8 cellular contexts compared by ENCODE assay signal in the genomic region with DNA sequence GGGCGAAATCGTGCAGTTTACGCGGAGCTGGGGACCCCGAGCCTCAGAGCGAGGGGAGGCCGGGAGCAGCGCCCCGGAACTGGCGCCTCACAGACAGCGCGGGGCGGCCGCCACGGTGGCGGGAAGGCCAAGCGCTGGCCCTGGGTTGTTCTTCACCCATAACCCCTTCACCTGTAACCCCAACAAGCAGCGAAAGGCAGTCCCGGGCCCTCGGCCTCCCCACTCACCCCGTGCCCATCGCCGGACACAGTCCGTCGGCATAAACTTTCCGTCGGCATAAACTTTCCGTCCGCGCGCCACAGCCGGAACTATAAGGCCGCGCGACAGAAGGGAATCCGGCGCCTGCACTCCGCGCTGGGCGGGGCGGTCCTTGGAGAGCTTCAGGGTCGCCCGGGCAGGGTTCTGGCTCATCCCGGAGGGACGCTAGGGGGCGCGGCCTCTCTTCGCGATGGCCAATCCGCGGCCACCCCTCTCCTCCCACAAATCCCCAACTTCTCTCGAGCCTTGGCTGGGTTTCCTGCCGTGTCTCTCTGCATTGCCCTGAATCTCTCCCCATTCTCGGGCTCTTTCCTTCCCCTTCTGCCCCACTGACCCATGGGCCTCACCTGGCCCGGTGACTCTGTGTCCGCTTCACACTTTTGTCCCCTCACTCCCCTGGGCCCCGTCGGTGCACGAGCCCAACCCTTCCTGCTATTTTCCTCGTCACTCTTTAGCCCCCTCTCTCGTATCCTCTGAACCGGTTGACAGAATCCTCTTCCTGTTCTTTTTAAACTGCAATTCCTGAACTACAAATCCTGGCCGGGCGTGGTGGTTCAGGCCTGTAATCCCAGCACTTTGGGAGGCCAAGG. TPM values are rescaled to one million over a fixed set of nuclear protein-coding genes. Genes with fewer than 3 reads are reported as not detected.
DNase-seq lines count a peak whose midpoint lies in the region; ATAC-seq and TF ChIP-seq lines count a peak whose summit lies in the region.

Gene INTS14, minus strand, starts transcription at position 261 of the 848 bp plus-strand sequence. CDS start 3,751 bp downstream, outside the sequence.

- H4K20me1 ChIP-seq in hepatocyte (ENCODE audit: insufficient read depth, poor library complexity, severe bottlenecking) = no peaks in the 10 kb centered on the region

- ATAC-seq in GM18511 (IDR thresholded peaks at IDR 0.05; ENCODE audit: unreplicated experiment) (peak; percentile 97), HG03039 (IDR thresholded peaks at IDR 0.05; ENCODE audit: unreplicated experiment) (peak; percentile 92)

- H3K27me3 ChIP-seq in hepatocyte = no peaks in the 10 kb centered on the region

- peak within 1 kb of the TSS; percentile 82 for H3K4me2 ChIP-seq in hepatocyte

- H2AFZ ChIP-seq in hepatocyte = peak within 1 kb of the TSS; percentile 96

- H3K4me3 ChIP-seq in hepatocyte = peak within 1 kb of the TSS; percentile 48

- peaks cover 55% of the 10 kb centered on the region for H3K79me2 ChIP-seq in hepatocyte

- H3K9me3 ChIP-seq in hepatocyte (ENCODE audit: low read depth) = no peaks in the 10 kb centered on the region

- peak; percentile 85 for TF ChIP-seq CTCF in 22Rv1 (IDR thresholded peaks at IDR 0.05)
- peak; percentile 71 for TF ChIP-seq CTCF in hepatocyte (IDR thresholded peaks at IDR 0.05; ENCODE audit: poor library complexity)

- DNase-seq in NCI-H2081 (lab: John Stamatoyannopoulos, UW) (peak; percentile 97 to 98), T1000 (lab: John Stamatoyannopoulos, UW) (peak; percentile 92), astrocyte of the hippocampus (ENCODE audit: low read depth, low spot score) (peak; percentile 99), hepatocyte (ENCODE audit: low spot score) (peak; percentile 99), retina (peak; percentile 98)

- no peaks in the 10 kb centered on the region for H3K9me2 ChIP-seq in hepatocyte (replicated peaks; ENCODE audit: insufficient read depth)

- under 1% methylated on average over 64 of the region's 64 CpGs for WGBS in hepatocyte (ENCODE audit: low lambda C conversion rate, missing lambda C conversion rate)

- H3K4me1 ChIP-seq in hepatocyte (ENCODE audit: insufficient read depth) = peaks cover 19% of the 10 kb centered on the region

- no peaks in the 10 kb centered on the region for H3K36me3 ChIP-seq in hepatocyte (replicated peaks; ENCODE audit: insufficient read depth, low read depth)

- peak within 1 kb of the TSS; percentile 64 for H3K27ac ChIP-seq in 22Rv1
- H3K27ac ChIP-seq in hepatocyte = peak within 1 kb of the TSS; percentile 98

RNA-seq across cellular contexts. Expression of gene INTS14, which starts in this region (rescaled TPM):
- 41.6 and 45.7 TPM in 2 replicates for total RNA-seq in hepatocyte
- polyA plus RNA-seq in hepatocyte = 25.5 and 28.6 TPM in 2 replicates

Comparison
In these comparisons a context has a peak if more than half of its experiments do, and no peak if none do; other contexts are left out.
1. Peak in every context shown above with its lines: DNase-seq, ATAC-seq, H3K4me3 ChIP-seq and H3K27ac ChIP-seq.